ENCODE assay signal across 17 cellular contexts in genomic region chr14:64562432-64562831, GRCh38. TPM values are rescaled to one million over a fixed set of nuclear protein-coding genes. Genes with fewer than 3 reads are reported as not detected.
DNase-seq lines count a peak whose midpoint lies in the region; ATAC-seq and TF ChIP-seq lines count a peak whose summit lies in the region.
"Had no signal": no experiment of that assay in that cellular context is flagged by ENCODE, and none has a peak within 500 bp of the region (broad histone marks: within the 10 kb centered on the region; RNA-seq: fewer than 3 reads in every experiment).

No MANE protein-coding gene starts in this region.

- DNase-seq in left ventricle myocardium superior (no peak), right atrium auricular region (ENCODE audit: low spot score) (no peak), epithelial cell of esophagus (ENCODE audit: low read depth) (peak; percentile 78), left lung (no peak), upper lobe of right lung (no peak), mesenteric fat pad (ENCODE audit: low spot score) (no peak)
- no peak for DNase-seq in activated T-cell treated with anti-CD3 and anti-CD28 coated beads, Interleukin-2, amount 50 U/mL, for 48 hours
- DNase-seq: COR-L47, DMS153, NCI-H1048, NCI-H1436 treated with DMSO at 0.1 percent for 48 hours, NCI-H2029 treated with DMSO at 0.1 percent for 48 hours, NCI-H2227 treated with DMSO at 0.1 percent for 48 hours, NCI-H524 treated with DMSO at 0.1 percent for 48 hours had no signal

- ATAC-seq in left ventricle myocardium superior (peak; percentile 64), left lung (peak; percentile 93), upper lobe of right lung (peak; percentile 53), GM21526 (IDR thresholded peaks at IDR 0.05; ENCODE audit: low FRiP score, unreplicated experiment) (no peak)

- H3K36me3 ChIP-seq in right atrium auricular region (no peaks in the 10 kb centered on the region), left lung (no peaks in the 10 kb centered on the region), upper lobe of right lung (no peaks in the 10 kb centered on the region)
- H3K36me3 ChIP-seq: HAP-1, SJSA1 had no signal

- H3K4me1 ChIP-seq in right atrium auricular region (peaks cover 0 to 10% of the 10 kb centered on the region in 2 donors), left lung (no peaks in the 10 kb centered on the region), upper lobe of right lung (peaks cover 4% of the 10 kb centered on the region)
- H3K4me1 ChIP-seq: SJSA1 had no signal

- H3K9me3 ChIP-seq in right atrium auricular region = no peaks in the 10 kb centered on the region
- no peaks in the 10 kb centered on the region for H3K9me3 ChIP-seq in left lung
- no peaks in the 10 kb centered on the region for H3K9me3 ChIP-seq in upper lobe of right lung
- H3K9me3 ChIP-seq: HAP-1, SJSA1 had no signal

- H3K27ac ChIP-seq in right atrium auricular region = no peak overlapping the region
- no peak overlapping the region for H3K27ac ChIP-seq in left lung
- no peak overlapping the region for H3K27ac ChIP-seq in upper lobe of right lung
- H3K27ac ChIP-seq: SJSA1 had no signal

- intact Hi-C loops in left ventricle myocardium superior (cut with micrococcal nuclease) = no loop called here
- intact Hi-C loops in left lung (cut with DNase I) = no loop called here
- intact Hi-C loops in upper lobe of right lung (cut with DNase I) = no loop called here

- no peak for TF ChIP-seq CTCF in right atrium auricular region (IDR thresholded peaks at IDR 0.05)
- no peak for TF ChIP-seq CTCF in epithelial cell of esophagus (IDR thresholded peaks at IDR 0.05; ENCODE audit: insufficient read depth, low read depth, low read length, missing control alignments)
- no peak for TF ChIP-seq CTCF in left lung (IDR thresholded peaks at IDR 0.05)
- TF ChIP-seq CTCF in upper lobe of right lung (IDR thresholded peaks at IDR 0.05) = no peak

- no peak overlapping the region for H3K4me3 ChIP-seq in right atrium auricular region
- H3K4me3 ChIP-seq in epithelial cell of esophagus (ENCODE audit: low read length) = no peak overlapping the region
- H3K4me3 ChIP-seq in left lung = no peak overlapping the region
- H3K4me3 ChIP-seq in upper lobe of right lung = no peak overlapping the region
- H3K4me3 ChIP-seq: HAP-1, SJSA1 had no signal

- no peaks in the 10 kb centered on the region for H3K27me3 ChIP-seq in right atrium auricular region
- no peaks in the 10 kb centered on the region for H3K27me3 ChIP-seq in left lung
- no peaks in the 10 kb centered on the region for H3K27me3 ChIP-seq in upper lobe of right lung
- H3K27me3 ChIP-seq: SJSA1 had no signal

RNA-seq across cellular contexts. Expression of gene PPP1R36, which starts 12.7 kb away (rescaled TPM):
- total RNA-seq in left ventricle myocardium superior = not detected
- total RNA-seq in right atrium auricular region = under 1 TPM in 1 of 2 donors, not detected in 1; 0.31 TPM
- total RNA-seq in left lung = 1 to 10 TPM in 1 of 2 donors, under 1 TPM in 1; 0.47 to 2.1 TPM
- 0.46 TPM for total RNA-seq in upper lobe of right lung
- 1.3 TPM for total RNA-seq in mesenteric fat pad

RNA-seq across cellular contexts. Expression of gene HSPA2, which starts 21.9 kb away (rescaled TPM):
- total RNA-seq in left ventricle myocardium superior (13.8 TPM), right atrium auricular region (100 to 1,000 TPM in 1 of 2 donors, 10 to 100 TPM in 1; 64.9 to 151 TPM), left lung (10 to 100 TPM; 10.6 to 12.4 TPM), upper lobe of right lung (13.5 TPM), mesenteric fat pad (9.5 TPM)

RNA-seq across cellular contexts. Expression of gene ZBTB1, which starts 57.9 kb away (rescaled TPM):
- total RNA-seq in left ventricle myocardium superior = 23.7 TPM
- 10 to 100 TPM; 18.5 to 21.2 TPM for total RNA-seq in right atrium auricular region
- total RNA-seq in left lung = 10 to 100 TPM; 35.5 to 40.2 TPM
- total RNA-seq in upper lobe of right lung = 47.9 TPM
- 35.5 TPM for total RNA-seq in mesenteric fat pad

RNA-seq across cellular contexts. Expression of gene ZBTB25, which starts 58.8 kb away (rescaled TPM):
- total RNA-seq in left ventricle myocardium superior (17.1 TPM), right atrium auricular region (1 to 10 TPM; 5.0 to 9.2 TPM), left lung (10 to 100 TPM; 10.1 to 11.2 TPM), upper lobe of right lung (13.1 TPM), mesenteric fat pad (11.2 TPM)
